In genomic region chr5:139177809-139178581, GRCh38 we compare ENCODE assay signal across 9 cellular contexts. TPM values are rescaled to one million over a fixed set of nuclear protein-coding genes. Genes with fewer than 3 reads are reported as not detected.
DNase-seq lines count a peak whose midpoint lies in the region; ATAC-seq, FAIRE-seq and TF ChIP-seq lines count a peak whose summit lies in the region.
"Had no signal": no experiment of that assay in that cellular context is flagged by ENCODE, and none has a peak within 500 bp of the region (broad histone marks: within the 10 kb centered on the region; RNA-seq: fewer than 3 reads in every experiment).

No MANE protein-coding gene starts in this region.

- peak overlapping the region; percentile 59 to 67 for H3K27ac ChIP-seq in left lung
- H3K27ac ChIP-seq in foreskin keratinocyte, result no peak overlapping the region

- H3K36me3 ChIP-seq in left lung, result no peaks in the 10 kb centered on the region

- intact Hi-C loops in left lung (cut with DNase I), result no loop called here

- TF ChIP-seq CTCF in left lung (IDR thresholded peaks at IDR 0.05) (no peak), D721Med (IDR thresholded peaks at IDR 0.05; ENCODE audit: insufficient read depth, missing control alignments) (no peak), foreskin keratinocyte (conservative IDR thresholded peaks at IDR 0.05) (no peak)

- H3K27me3 ChIP-seq in left lung, result no peaks in the 10 kb centered on the region
- no peaks in the 10 kb centered on the region for H3K27me3 ChIP-seq in foreskin keratinocyte

- no peaks in the 10 kb centered on the region for H3K27me3 Mint-ChIP-seq in T-helper 17 cell

- H3K27ac Mint-ChIP-seq in T-helper 17 cell, result peak overlapping the region; percentile 8

- H3K4me1 Mint-ChIP-seq in T-helper 17 cell, result peaks cover 24% of the 10 kb centered on the region

- DNase-seq in GM18507 (ENCODE audit: extremely low spot score, insufficient read length, low read depth) (no peak), T-helper 17 cell (no peak), left lung (peak in 1 of 2 donors; percentile 57), D721Med (ENCODE audit: insufficient read length, low spot score) (no peak), NCI-H524 treated with DMSO at 0.1 percent for 48 hours (lab: John Stamatoyannopoulos, UW) (no peak), AG08395 (ENCODE audit: low spot score) (no peak), foreskin keratinocyte (no peak)

- H3K36me3 Mint-ChIP-seq in T-helper 17 cell (ENCODE audit: low read depth), result peaks cover 4% of the 10 kb centered on the region

- peaks cover 17 to 46% of the 10 kb centered on the region in 2 donors for H3K4me1 ChIP-seq in left lung
- peaks cover 14% of the 10 kb centered on the region for H3K4me1 ChIP-seq in foreskin keratinocyte

- peak; percentile 49 for FAIRE-seq in GM18507 (lab: Jason Lieb, UNC)
- no peak for FAIRE-seq in D721Med (lab: Jason Lieb, UNC)

- ATAC-seq in HG03378 (IDR thresholded peaks at IDR 0.05; ENCODE audit: unreplicated experiment) (peak; percentile 48), T-helper 17 cell (no peak), left lung (peak; percentile 80), foreskin keratinocyte (no peak)
- ATAC-seq: HCT116 had no signal

- no peak overlapping the region for H3K4me3 Mint-ChIP-seq in T-helper 17 cell

- no peaks in the 10 kb centered on the region for H3K9me3 ChIP-seq in T-helper 17 cell (ENCODE audit: control insufficient read depth, low read length, poor library complexity, severe bottlenecking)
- no peaks in the 10 kb centered on the region for H3K9me3 ChIP-seq in left lung

- H3K4me3 ChIP-seq in left lung, result no peak overlapping the region

RNA-seq across cellular contexts. Expression of gene SIL1, which starts 20.2 kb away (rescaled TPM):
- total RNA-seq in T-helper 17 cell, result 10 to 100 TPM; 17.8 to 18.5 TPM
- 10 to 100 TPM; 67.9 to 71.7 TPM for total RNA-seq in left lung
- total RNA-seq in foreskin keratinocyte, result 32.1 and 37.9 TPM in 2 replicates
- 47.9 and 55.3 TPM in 2 replicates for polyA plus RNA-seq in foreskin keratinocyte

Comparison
In these comparisons a context has a peak if more than half of its experiments do, and no peak if none do; other contexts are left out.
1. ATAC-seq: peak in HG03378 (single experiment) and left lung (single experiment); none in T-helper 17 cell (single experiment) and foreskin keratinocyte (single experiment).